10 cellular contexts compared by ENCODE assay signal in the genomic region with DNA sequence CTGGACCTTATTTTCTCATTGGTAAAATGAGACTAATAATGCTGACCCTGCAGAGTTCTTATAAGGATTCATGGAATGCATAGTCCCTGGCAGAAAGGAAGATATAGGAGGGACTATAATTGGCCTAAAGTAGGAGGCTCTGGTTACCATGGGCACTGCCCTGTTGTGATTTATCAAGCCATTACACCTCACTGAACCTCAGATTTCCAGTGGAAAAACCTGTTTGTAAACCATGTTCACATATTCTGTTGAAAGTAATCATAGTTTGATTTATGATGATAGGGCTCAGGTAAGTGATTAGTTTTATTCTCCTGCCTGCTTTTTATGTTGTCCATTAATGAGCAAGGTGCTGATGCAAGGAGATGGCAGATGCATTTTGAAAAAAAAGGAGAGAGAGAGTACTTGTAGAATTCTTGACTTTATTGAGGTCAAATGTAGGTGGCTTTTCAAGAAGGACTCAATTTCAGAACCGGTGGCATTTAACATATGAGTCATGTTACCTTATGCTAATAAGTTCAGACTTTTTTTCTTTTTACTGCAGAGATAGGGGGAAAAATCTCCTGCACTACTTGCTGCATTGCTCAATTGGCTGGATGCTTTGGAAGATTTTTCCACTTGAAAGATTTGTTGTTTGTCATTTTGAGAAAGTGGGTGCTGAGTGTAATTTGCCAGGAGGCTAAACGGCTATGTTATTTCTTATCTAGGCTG. TPM values are rescaled to one million over a fixed set of nuclear protein-coding genes. Genes with fewer than 3 reads are reported as not detected.
DNase-seq lines count a peak whose midpoint lies in the region; ATAC-seq, FAIRE-seq and TF ChIP-seq lines count a peak whose summit lies in the region.
"Had no signal": no experiment of that assay in that cellular context is flagged by ENCODE, and none has a peak within 500 bp of the region (broad histone marks: within the 10 kb centered on the region; RNA-seq: fewer than 3 reads in every experiment).

No MANE protein-coding gene starts in this region.

- intact Hi-C loops in activated T-helper 2 cell treated with anti-CD3 and anti-CD28 coated beads, Interferon-gamma antibody, Interleukin-2, Interleukin-4, amounts not matched to agents 10 μg/mL and 5 μg/mL and 100 μg/mL, durations not matched to agents 14 hours and 24 hours and 36 hours (cut with micrococcal nuclease), result loop anchor here (1.0 kb wide), 1 partner anchor 15 kb away; a partner anchor contains a TSS
- intact Hi-C loops in kidney (cut with DNase I), result no loop called here

- peaks cover 29% of the 10 kb centered on the region for H3K4me1 Mint-ChIP-seq in activated T-helper 2 cell treated with anti-CD3 and anti-CD28 coated beads, Interferon-gamma antibody, Interleukin-2, Interleukin-4, amounts not matched to agents 10 μg/mL and 5 μg/mL and 100 μg/mL, durations not matched to agents 14 hours and 24 hours and 36 hours (ENCODE audit: low read depth)

- no peak overlapping the region for H3K9ac ChIP-seq in kidney (ENCODE audit: low read length in 2 of 2)

- no peak overlapping the region for H3K4me3 Mint-ChIP-seq in activated T-helper 2 cell treated with anti-CD3 and anti-CD28 coated beads, Interferon-gamma antibody, Interleukin-2, Interleukin-4, amounts not matched to agents 10 μg/mL and 5 μg/mL and 100 μg/mL, durations not matched to agents 14 hours and 24 hours and 36 hours (ENCODE audit: low read depth)

- peak overlapping the region; percentile 35 to 47 for H3K27ac ChIP-seq in kidney (ENCODE audit: low read depth in 2 of 2, low read length in 2 of 2)
- H3K27ac ChIP-seq: ovary had no signal

- ATAC-seq in HG02973 (IDR thresholded peaks at IDR 0.05; ENCODE audit: unreplicated experiment), result no peak
- no peak for ATAC-seq in GM21447 (IDR thresholded peaks at IDR 0.05; ENCODE audit: unreplicated experiment)
- ATAC-seq in GM19463 (IDR thresholded peaks at IDR 0.05; ENCODE audit: unreplicated experiment), result no peak

- H3K36me3 ChIP-seq in kidney (ENCODE audit: control insufficient read depth in 1 of 2, insufficient read depth in 2 of 2, low read length in 2 of 2), result no peaks in the 10 kb centered on the region
- H3K36me3 ChIP-seq: ovary had no signal

- FAIRE-seq in kidney (lab: Jason Lieb, UNC), result no peak

- H3K36me3 Mint-ChIP-seq in activated T-helper 2 cell treated with anti-CD3 and anti-CD28 coated beads, Interferon-gamma antibody, Interleukin-2, Interleukin-4, amounts not matched to agents 10 μg/mL and 5 μg/mL and 100 μg/mL, durations not matched to agents 14 hours and 24 hours and 36 hours (ENCODE audit: low read depth), result peaks cover 5% of the 10 kb centered on the region

- H3K27ac Mint-ChIP-seq in activated T-helper 2 cell treated with anti-CD3 and anti-CD28 coated beads, Interferon-gamma antibody, Interleukin-2, Interleukin-4, amounts not matched to agents 10 μg/mL and 5 μg/mL and 100 μg/mL, durations not matched to agents 14 hours and 24 hours and 36 hours, result peak overlapping the region; percentile 61

- H3K27me3 Mint-ChIP-seq in activated T-helper 2 cell treated with anti-CD3 and anti-CD28 coated beads, Interferon-gamma antibody, Interleukin-2, Interleukin-4, amounts not matched to agents 10 μg/mL and 5 μg/mL and 100 μg/mL, durations not matched to agents 14 hours and 24 hours and 36 hours (ENCODE audit: low read depth), result no peaks in the 10 kb centered on the region

- peaks cover 12 to 18% of the 10 kb centered on the region in 2 donors for H3K4me1 ChIP-seq in kidney (ENCODE audit: control insufficient read depth in 1 of 2, insufficient read depth in 1 of 2, low read depth in 1 of 2, low read length in 2 of 2)

- TF ChIP-seq CTCF in GM12865 (IDR thresholded peaks at IDR 0.05; ENCODE audit: insufficient read depth, low read depth, low read length, missing control alignments), result no peak
- no peak for TF ChIP-seq CTCF in kidney (IDR thresholded peaks at IDR 0.05; ENCODE audit: borderline replicate concordance, extremely low read depth, insufficient read depth)

- H3K9me3 Mint-ChIP-seq in activated T-helper 2 cell treated with anti-CD3 and anti-CD28 coated beads, Interferon-gamma antibody, Interleukin-2, Interleukin-4, amounts not matched to agents 10 μg/mL and 5 μg/mL and 100 μg/mL, durations not matched to agents 14 hours and 24 hours and 36 hours, result no peaks in the 10 kb centered on the region

- no peaks in the 10 kb centered on the region for H3K9me3 ChIP-seq in kidney (ENCODE audit: control insufficient read depth in 1 of 2, low read length in 2 of 2)
- H3K9me3 ChIP-seq: ovary had no signal

- DNase-seq in AG08396 (ENCODE audit: low spot score), result peak; percentile 24
- peak; percentile 37 for DNase-seq in GM12865 (ENCODE audit: low read depth)
- DNase-seq in activated T-helper 2 cell treated with anti-CD3 and anti-CD28 coated beads, Interferon-gamma antibody, Interleukin-2, Interleukin-4, amounts not matched to agents 10 μg/mL and 5 μg/mL and 100 μg/mL, durations not matched to agents 14 hours and 24 hours and 36 hours (ENCODE audit: low spot score), result no peak
- DNase-seq in kidney, result no peak
- no peak for DNase-seq in stimulated activated naive CD4-positive, alpha-beta T cell (lab: John Stamatoyannopoulos, UW)
- DNase-seq: NCI-H1694, ovary had no signal

- H3K4me3 ChIP-seq in GM12865 (ENCODE audit: low read depth, low read length) (no peak overlapping the region), kidney (ENCODE audit: low read length in 2 of 2) (no peak overlapping the region)
- H3K4me3 ChIP-seq: ovary had no signal

RNA-seq across cellular contexts. Expression of a gene that starts 14.6 kb away (rescaled TPM):
- total RNA-seq in activated T-helper 2 cell treated with anti-CD3 and anti-CD28 coated beads, Interferon-gamma antibody, Interleukin-2, Interleukin-4, amounts not matched to agents 10 μg/mL and 5 μg/mL and 100 μg/mL, durations not matched to agents 14 hours and 24 hours and 36 hours, result 57.1 and 57.7 TPM in 2 replicates
- total RNA-seq in kidney, result 60.6 TPM
- polyA plus RNA-seq in kidney (ENCODE audit: insufficient read depth, low read depth, low replicate concordance), result 15.4 TPM

RNA-seq across cellular contexts. Expression of a gene that starts 37.2 kb away (rescaled TPM):
- total RNA-seq in activated T-helper 2 cell treated with anti-CD3 and anti-CD28 coated beads, Interferon-gamma antibody, Interleukin-2, Interleukin-4, amounts not matched to agents 10 μg/mL and 5 μg/mL and 100 μg/mL, durations not matched to agents 14 hours and 24 hours and 36 hours, result 54.9 and 56.6 TPM in 2 replicates
- 48.8 TPM for total RNA-seq in kidney
- polyA plus RNA-seq in kidney (ENCODE audit: insufficient read depth, low read depth, low replicate concordance), result 136 TPM

Comparison
In these comparisons a context has a peak if more than half of its experiments do, and no peak if none do; other contexts are left out.
1. DNase-seq: peak in AG08396 (single experiment) and GM12865 (single experiment); none in activated T-helper 2 cell treated with anti-CD3 and anti-CD28 coated beads, Interferon-gamma antibody, Interleukin-2, Interleukin-4, amounts not matched to agents 10 μg/mL and 5 μg/mL and 100 μg/mL, durations not matched to agents 14 hours and 24 hours and 36 hours (single experiment), kidney (single experiment) and stimulated activated naive CD4-positive, alpha-beta T cell (0 of 6).